28 cellular contexts compared by ENCODE assay signal in genomic region chr4:517061-517805, GRCh38. TPM values are rescaled to one million over a fixed set of nuclear protein-coding genes. Genes with fewer than 3 reads are reported as not detected.
"Had no signal": no experiment of that assay in that cellular context is flagged by ENCODE, and none has a peak within 500 bp of the region (broad histone marks: within the 10 kb centered on the region; RNA-seq: fewer than 3 reads in every experiment).

No MANE protein-coding gene starts in this region.

- H3K4me1 ChIP-seq: body of pancreas, left lung, psoas muscle, right atrium auricular region, stomach had no signal

- H3K4me3 Mint-ChIP-seq: activated CD4-positive, alpha-beta memory T cell treated with anti-CD3 and anti-CD28 coated beads for 36 hours; activated naive CD4-positive, alpha-beta T cell treated with anti-CD3 and anti-CD28 coated beads for 36 hours; activated naive CD8-positive, alpha-beta T cell treated with anti-CD3 and anti-CD28 coated beads, Interleukin-2, amount 50 U/mL, for 24 hours; dendritic cell treated with granulocyte-macrophage colony-stimulating factor and Interleukin-4, amounts not matched to agents 40 ng/mL and 50 ng/mL, for 4 days; natural killer cell; T-cell had no signal

- H3K27me3 ChIP-seq: body of pancreas, cardiac muscle cell, foreskin keratinocyte, left lung, neutrophil, ovary, right atrium auricular region, stomach, vagina had no signal

- DNase-seq: activated CD4-positive, alpha-beta memory T cell treated with anti-CD3 and anti-CD28 coated beads for 36 hours; activated naive CD4-positive, alpha-beta T cell treated with anti-CD3 and anti-CD28 coated beads for 36 hours; activated naive CD8-positive, alpha-beta T cell treated with anti-CD3 and anti-CD28 coated beads, Interleukin-2, amount 50 U/mL, for 24 hours; activated T-cell treated with anti-CD3 and anti-CD28 coated beads, Interleukin-2, amount 50 U/mL, for 48 hours; anterior cingulate cortex; body of pancreas; effector CD4-positive, alpha-beta T cell; foreskin keratinocyte; glutamatergic neuron; hippocampal formation; kidney glomerular epithelial cell; left lung; midbrain; natural killer cell; ovary; psoas muscle; stimulated activated CD4-positive, alpha-beta T cell treated with anti-CD3 and anti-CD28 coated beads, Interleukin-12 subunit alpha, Interleukin-12 subunit beta, amount 100 ng/mL, for 4 hours; stimulated activated CD4-positive, alpha-beta T cell treated with anti-CD3 and anti-CD28 coated beads, Interleukin-4, amount 100 ng/mL, for 4 hours; stomach; T-cell; trophoblast cell had no signal

- FAIRE-seq: TTC549 had no signal

- H3K27me3 Mint-ChIP-seq: activated CD4-positive, alpha-beta memory T cell treated with anti-CD3 and anti-CD28 coated beads for 36 hours; activated naive CD8-positive, alpha-beta T cell treated with anti-CD3 and anti-CD28 coated beads, Interleukin-2, amount 50 U/mL, for 24 hours; dendritic cell treated with granulocyte-macrophage colony-stimulating factor and Interleukin-4, amounts not matched to agents 40 ng/mL and 50 ng/mL, for 4 days; T-cell had no signal

- H3K36me3 ChIP-seq: ovary had no signal

- H3K9me3 ChIP-seq: body of pancreas, left lung, neutrophil, ovary, psoas muscle, right atrium auricular region, stomach, vagina had no signal

- ATAC-seq: activated naive CD8-positive, alpha-beta T cell treated with anti-CD3 and anti-CD28 coated beads, Interleukin-2, amount 50 U/mL, for 24 hours; body of pancreas; foreskin keratinocyte; left lung; natural killer cell; psoas muscle; T-cell had no signal

- H3K9me3 Mint-ChIP-seq: activated CD4-positive, alpha-beta memory T cell treated with anti-CD3 and anti-CD28 coated beads for 36 hours; activated naive CD4-positive, alpha-beta T cell treated with anti-CD3 and anti-CD28 coated beads for 36 hours; activated naive CD8-positive, alpha-beta T cell treated with anti-CD3 and anti-CD28 coated beads, Interleukin-2, amount 50 U/mL, for 24 hours; natural killer cell; T-cell had no signal

- H3K4me3 ChIP-seq: body of pancreas, cardiac muscle cell, left lung, ovary, psoas muscle, right atrium auricular region, stomach, vagina had no signal

- H3K27ac Mint-ChIP-seq: activated CD4-positive, alpha-beta memory T cell treated with anti-CD3 and anti-CD28 coated beads for 36 hours; activated naive CD4-positive, alpha-beta T cell treated with anti-CD3 and anti-CD28 coated beads for 36 hours; activated naive CD8-positive, alpha-beta T cell treated with anti-CD3 and anti-CD28 coated beads, Interleukin-2, amount 50 U/mL, for 24 hours; dendritic cell treated with granulocyte-macrophage colony-stimulating factor and Interleukin-4, amounts not matched to agents 40 ng/mL and 50 ng/mL, for 4 days; natural killer cell; T-cell had no signal

- H3K4me1 Mint-ChIP-seq: activated naive CD8-positive, alpha-beta T cell treated with anti-CD3 and anti-CD28 coated beads, Interleukin-2, amount 50 U/mL, for 24 hours had no signal

- H3K27ac ChIP-seq: body of pancreas, cardiac muscle cell, foreskin keratinocyte, left lung, neutrophil, ovary, psoas muscle, right atrium auricular region, stomach, vagina had no signal

RNA-seq across cellular contexts. Expression of gene TMEM271, which starts 58.9 kb away (rescaled TPM):
- total RNA-seq: activated CD4-positive, alpha-beta memory T cell treated with anti-CD3 and anti-CD28 coated beads for 36 hours; activated naive CD4-positive, alpha-beta T cell treated with anti-CD3 and anti-CD28 coated beads for 36 hours; body of pancreas; cardiac muscle cell; foreskin keratinocyte; left lung; lung microvascular endothelial cell; natural killer cell; ovary; psoas muscle; right atrium auricular region; stomach; T-cell had no signal
- polyA plus RNA-seq: cardiac muscle cell, foreskin keratinocyte, ovary, psoas muscle had no signal
